Comparison of ENCODE assay signal across 23 cellular contexts in the genomic region with DNA sequence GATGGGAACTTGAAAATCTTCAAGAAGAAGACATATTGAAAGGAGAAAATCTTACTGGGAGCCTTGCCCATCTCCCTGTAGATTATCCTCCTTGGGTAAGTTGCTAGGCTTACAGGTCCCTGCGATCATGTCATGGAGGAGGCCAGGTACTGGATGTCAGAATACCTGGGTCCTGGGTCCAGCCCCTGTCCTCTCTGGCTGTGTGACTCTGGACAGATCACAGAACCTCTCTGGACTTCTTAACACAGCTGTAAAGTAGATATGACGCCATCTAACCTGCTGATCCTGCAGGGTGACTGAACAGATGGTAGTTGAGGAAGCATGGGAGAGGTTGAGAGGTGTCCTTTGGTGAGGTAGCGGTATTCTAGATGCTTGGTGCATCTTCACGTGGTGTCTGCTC. TPM values are rescaled to one million over a fixed set of nuclear protein-coding genes. Genes with fewer than 3 reads are reported as not detected.
DNase-seq lines count a peak whose midpoint lies in the region; ATAC-seq and TF ChIP-seq lines count a peak whose summit lies in the region.
"Had no signal": no experiment of that assay in that cellular context is flagged by ENCODE, and none has a peak within 500 bp of the region (broad histone marks: within the 10 kb centered on the region; RNA-seq: fewer than 3 reads in every experiment).

No MANE protein-coding gene starts in this region.

- H3K9ac ChIP-seq in endodermal cell (ENCODE audit: extremely low read depth, low read length, poor library complexity, severe bottlenecking) = no peak overlapping the region

- H3K4me3 Mint-ChIP-seq in endodermal cell (peak overlapping the region; percentile 90), osteocyte (ENCODE audit: unreplicated experiment) (peak overlapping the region; percentile 80)
- H3K4me3 Mint-ChIP-seq: activated B cell treated with CpG ODN at 0.5 μM for 24 hours; activated CD8-positive, alpha-beta T cell treated with anti-CD3 and anti-CD28 coated beads for 36 hours; T-helper 17 cell had no signal

- ATAC-seq in HG02885 (IDR thresholded peaks at IDR 0.05; ENCODE audit: poor library complexity, unreplicated experiment) (no peak), GM18909 (IDR thresholded peaks at IDR 0.05; ENCODE audit: poor library complexity, unreplicated experiment) (no peak)
- ATAC-seq: activated CD8-positive, alpha-beta T cell treated with anti-CD3 and anti-CD28 coated beads for 36 hours; lower lobe of right lung; Panc1; T-helper 17 cell had no signal

- H3K4me1 ChIP-seq in endodermal cell (ENCODE audit: control insufficient read depth, insufficient read depth, low read length) = peaks cover 41% of the 10 kb centered on the region

- H3K27ac Mint-ChIP-seq in endodermal cell (peak overlapping the region; percentile 99), osteocyte (ENCODE audit: unreplicated experiment) (peak overlapping the region; percentile 82)
- H3K27ac Mint-ChIP-seq: activated B cell treated with CpG ODN at 0.5 μM for 24 hours; activated CD8-positive, alpha-beta T cell treated with anti-CD3 and anti-CD28 coated beads for 36 hours; T-helper 17 cell had no signal

- H3K4me1 Mint-ChIP-seq in endodermal cell (peaks cover 70% of the 10 kb centered on the region), osteocyte (ENCODE audit: unreplicated experiment) (peaks cover 77% of the 10 kb centered on the region)

- peaks cover 59% of the 10 kb centered on the region for H3K36me3 ChIP-seq in endodermal cell (ENCODE audit: control insufficient read depth, insufficient read depth, low read length)
- H3K36me3 ChIP-seq: cardiac muscle cell, lower lobe of right lung had no signal

- H3K27ac ChIP-seq in endodermal cell (ENCODE audit: low read depth, low read length) = no peak overlapping the region
- H3K27ac ChIP-seq: cardiac muscle cell, lower lobe of right lung, SJSA1 had no signal

- TF ChIP-seq CTCF in endodermal cell (conservative IDR thresholded peaks at IDR 0.05) = no peak
- no peak for TF ChIP-seq CTCF in osteocyte (IDR thresholded peaks at IDR 0.05)

- H3K36me3 Mint-ChIP-seq in endodermal cell (ENCODE audit: low read depth) (peaks cover 62% of the 10 kb centered on the region), osteocyte (ENCODE audit: unreplicated experiment) (peaks cover 11% of the 10 kb centered on the region)

- 90 to 97% methylated on average over 4 of the region's 4 CpGs for WGBS in endodermal cell (ENCODE audit: insufficient coverage in 1 of 2, insufficient read length in 1 of 2), 2 experiments

- peak overlapping the region; percentile 99 for H3K4me3 ChIP-seq in endodermal cell (ENCODE audit: low read length)
- H3K4me3 ChIP-seq: cardiac muscle cell, lower lobe of right lung, SJSA1, testis had no signal

- H3K9me3 Mint-ChIP-seq in endodermal cell = peaks cover 26% of the 10 kb centered on the region
- H3K9me3 Mint-ChIP-seq in osteocyte (ENCODE audit: unreplicated experiment) = peaks cover 7% of the 10 kb centered on the region
- H3K9me3 Mint-ChIP-seq: activated B cell treated with CpG ODN at 0.5 μM for 24 hours; activated CD8-positive, alpha-beta T cell treated with anti-CD3 and anti-CD28 coated beads for 36 hours had no signal

- no peaks in the 10 kb centered on the region for H3K27me3 ChIP-seq in endodermal cell (ENCODE audit: control insufficient read depth, insufficient read depth, low read length, poor library complexity, severe bottlenecking)
- H3K27me3 ChIP-seq: cardiac muscle cell, SJSA1, testis had no signal

- DNase-seq in NCI-H69 (lab: John Stamatoyannopoulos, UW) = peak; percentile 29
- no peak for DNase-seq in endodermal cell
- DNase-seq in osteocyte (ENCODE audit: extremely low spot score, unreplicated experiment) = no peak
- DNase-seq in C1 segment of cervical spinal cord (lab: John Stamatoyannopoulos, UW) = no peak
- no peak for DNase-seq in NCI-H526 (lab: John Stamatoyannopoulos, UW)
- DNase-seq: activated B cell treated with CpG ODN at 0.5 μM for 24 hours; activated CD8-positive, alpha-beta T cell treated with anti-CD3 and anti-CD28 coated beads for 36 hours; AML-193; amniotic stem cell; foreskin melanocyte; hypothalamus; lower lobe of right lung; NCI-H1092; NCI-H2029 treated with DMSO at 0.1 percent for 48 hours; NCI-H446; occipital lobe; T-helper 17 cell had no signal

- H3K27me3 Mint-ChIP-seq in endodermal cell (ENCODE audit: insufficient read depth) (no peaks in the 10 kb centered on the region), osteocyte (ENCODE audit: unreplicated experiment) (no peaks in the 10 kb centered on the region)

- peaks cover 33% of the 10 kb centered on the region for H3K9me3 ChIP-seq in endodermal cell (ENCODE audit: control insufficient read depth, low read length)
- H3K9me3 ChIP-seq: lower lobe of right lung, SJSA1, testis had no signal

RNA-seq across cellular contexts. Expression of gene TSKU, which starts 4.1 kb away (rescaled TPM):
- total RNA-seq in endodermal cell (100 to 1,000 TPM; 105 to 130 TPM), osteocyte (84.0 and 84.1 TPM in 2 replicates)
- 39.1 TPM for polyA plus RNA-seq in endodermal cell (2013, experiment 1 of 2)
- 45.5 TPM for polyA plus RNA-seq in endodermal cell (2013, experiment 2 of 2)
- total RNA-seq: activated B cell treated with CpG ODN at 0.5 μM for 24 hours, T-helper 17 cell had no signal
